ENCODE assay signal across 16 cellular contexts in the genomic region with DNA sequence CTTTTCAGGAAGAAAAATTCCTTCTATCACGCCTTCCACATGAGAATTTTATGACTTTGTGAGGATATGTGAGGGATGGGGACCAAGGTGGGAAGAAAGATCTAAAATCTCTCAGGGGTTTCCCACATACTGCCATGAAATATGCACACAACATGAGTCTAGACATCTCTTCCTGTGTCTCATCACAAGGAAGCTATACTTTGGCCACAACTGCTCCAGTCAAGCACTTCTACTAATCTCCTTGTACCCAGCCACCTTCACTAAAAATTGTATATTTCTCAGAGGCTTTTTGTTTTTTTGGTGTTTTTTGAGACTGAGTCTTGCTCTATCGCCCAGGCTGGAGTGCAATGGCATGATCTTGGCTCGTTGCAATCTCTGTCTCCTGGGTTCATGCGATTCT. TPM values are rescaled to one million over a fixed set of nuclear protein-coding genes. Genes with fewer than 3 reads are reported as not detected.
DNase-seq lines count a peak whose midpoint lies in the region; ATAC-seq and TF ChIP-seq lines count a peak whose summit lies in the region.
"Had no signal": no experiment of that assay in that cellular context is flagged by ENCODE, and none has a peak within 500 bp of the region (broad histone marks: within the 10 kb centered on the region; RNA-seq: fewer than 3 reads in every experiment).

No MANE protein-coding gene starts in this region.

- CTCF ChIA-PET in CD8-positive, alpha-beta T cell (lab: Charles Lee): interaction anchor here (0.6 to 1.1 kb wide), 3 partner anchors 30 to 190 kb away, joined by 3 to 5 read pairs (median 3); no protein-coding TSS in a partner anchor

- peak overlapping the region; percentile 66 for H3K4me3 Mint-ChIP-seq in CD8-positive, alpha-beta T cell
- peak overlapping the region in 3 of 4 donors; percentile 61 to 75 (median 67) for H3K4me3 Mint-ChIP-seq in IgD-negative memory B cell
- H3K4me3 Mint-ChIP-seq in activated T-helper 2 cell treated with anti-CD3 and anti-CD28 coated beads, Interferon-gamma antibody, Interleukin-2, Interleukin-4, amounts not matched to agents 10 μg/mL and 5 μg/mL and 100 μg/mL, durations not matched to agents 14 hours and 24 hours and 36 hours (ENCODE audit: low read depth): peak overlapping the region; percentile 1
- peak overlapping the region in 6 of 8 donors; percentile 0 to 63 (median 39) for H3K4me3 Mint-ChIP-seq in naive B cell

- no peak overlapping the region for H3K27ac ChIP-seq in CD8-positive, alpha-beta T cell (ENCODE audit: low read depth, low read length)
- no peak overlapping the region for H3K27ac ChIP-seq in aorta (ENCODE audit: low read depth in 1 of 2, low read length in 2 of 2)
- H3K27ac ChIP-seq: skin epidermis, tibial nerve had no signal

- no peaks in the 10 kb centered on the region for H3K27me3 ChIP-seq in CD8-positive, alpha-beta T cell (ENCODE audit: insufficient read depth, low read length)
- H3K27me3 ChIP-seq in aorta (ENCODE audit: control insufficient read depth in 1 of 2, insufficient read depth in 2 of 2, low read length in 1 of 2): no peaks in the 10 kb centered on the region
- H3K27me3 ChIP-seq: tibial nerve had no signal

- 94 to 95% methylated on average over 4 of the region's 4 CpGs for WGBS in aorta, 2 donors

- intact Hi-C loops in CD8-positive, alpha-beta T cell (cut with DNase I, micrococcal nuclease): loop anchor here (5.0 kb wide), 4 partner anchors 34 to 1044 kb away; a partner anchor contains a TSS
- intact Hi-C loops in activated T-helper 2 cell treated with anti-CD3 and anti-CD28 coated beads, Interferon-gamma antibody, Interleukin-2, Interleukin-4, amounts not matched to agents 10 μg/mL and 5 μg/mL and 100 μg/mL, durations not matched to agents 14 hours and 24 hours and 36 hours (cut with micrococcal nuclease): loop anchor here (5.0 kb wide), 4 partner anchors 34 to 919 kb away; a partner anchor contains a TSS
- intact Hi-C loops in aorta (cut with DNase I): loop anchor here in 1 of 2 donors (10.0 kb wide), 2 partner anchors 212 to 472 kb away; a partner anchor contains a TSS

- H3K4me3 ChIP-seq in CD8-positive, alpha-beta T cell (ENCODE audit: low read depth, low read length): no peak overlapping the region
- H3K4me3 ChIP-seq in aorta (ENCODE audit: low read length in 2 of 2): no peak overlapping the region
- H3K4me3 ChIP-seq: skin epidermis, tibial nerve had no signal

- H3K27ac Mint-ChIP-seq in CD8-positive, alpha-beta T cell: peak overlapping the region; percentile 67
- H3K27ac Mint-ChIP-seq in IgD-negative memory B cell: peak overlapping the region; percentile 9 to 76 (median 64)
- H3K27ac Mint-ChIP-seq in activated T-helper 2 cell treated with anti-CD3 and anti-CD28 coated beads, Interferon-gamma antibody, Interleukin-2, Interleukin-4, amounts not matched to agents 10 μg/mL and 5 μg/mL and 100 μg/mL, durations not matched to agents 14 hours and 24 hours and 36 hours: no peak overlapping the region
- H3K27ac Mint-ChIP-seq in naive B cell: peak overlapping the region in 5 of 6 donors; percentile 24 to 94 (median 63)

- H3K27me3 Mint-ChIP-seq in CD8-positive, alpha-beta T cell (ENCODE audit: low read depth): no peaks in the 10 kb centered on the region
- H3K27me3 Mint-ChIP-seq in IgD-negative memory B cell (no peaks in the 10 kb centered on the region), naive B cell (no peaks in the 10 kb centered on the region)
- no peaks in the 10 kb centered on the region for H3K27me3 Mint-ChIP-seq in activated T-helper 2 cell treated with anti-CD3 and anti-CD28 coated beads, Interferon-gamma antibody, Interleukin-2, Interleukin-4, amounts not matched to agents 10 μg/mL and 5 μg/mL and 100 μg/mL, durations not matched to agents 14 hours and 24 hours and 36 hours (ENCODE audit: low read depth)

- peaks cover 67% of the 10 kb centered on the region for H3K4me1 Mint-ChIP-seq in CD8-positive, alpha-beta T cell (ENCODE audit: low read depth)
- peaks cover 39 to 48% (median 47%) of the 10 kb centered on the region in 3 donors for H3K4me1 Mint-ChIP-seq in IgD-negative memory B cell
- peaks cover 40% of the 10 kb centered on the region for H3K4me1 Mint-ChIP-seq in activated T-helper 2 cell treated with anti-CD3 and anti-CD28 coated beads, Interferon-gamma antibody, Interleukin-2, Interleukin-4, amounts not matched to agents 10 μg/mL and 5 μg/mL and 100 μg/mL, durations not matched to agents 14 hours and 24 hours and 36 hours (ENCODE audit: low read depth)
- H3K4me1 Mint-ChIP-seq in naive B cell: peaks cover 47 to 84% (median 55%) of the 10 kb centered on the region in 3 donors

- POLR2A ChIA-PET in CD8-positive, alpha-beta T cell (lab: Charles Lee): interaction anchor here (0.5 kb wide), 1 partner anchor 48 kb away, joined by 3 read pairs; no protein-coding TSS in a partner anchor

- H3K4me1 ChIP-seq in CD8-positive, alpha-beta T cell (ENCODE audit: insufficient read depth, low read length): peaks cover 64% of the 10 kb centered on the region
- no peaks in the 10 kb centered on the region for H3K4me1 ChIP-seq in aorta (ENCODE audit: control insufficient read depth in 1 of 2, insufficient read depth in 2 of 2, low read length in 2 of 2)

- no peaks in the 10 kb centered on the region for H3K9me3 ChIP-seq in CD8-positive, alpha-beta T cell (ENCODE audit: low read length)
- no peaks in the 10 kb centered on the region for H3K9me3 ChIP-seq in aorta (ENCODE audit: control insufficient read depth, low read length)
- H3K9me3 ChIP-seq: tibial nerve had no signal

- ATAC-seq in CD8-positive, alpha-beta T cell: no peak
- peak in 1 of 2 donors; percentile 23 for ATAC-seq in naive B cell (ENCODE audit: low read depth in 2 of 2)
- ATAC-seq in HG03097 (IDR thresholded peaks at IDR 0.05; ENCODE audit: low FRiP score, unreplicated experiment): no peak
- ATAC-seq in GM21786 (IDR thresholded peaks at IDR 0.05; ENCODE audit: unreplicated experiment): no peak
- ATAC-seq in aorta (ENCODE audit: low FRiP score): no peak

- peaks cover 11% of the 10 kb centered on the region for H3K36me3 Mint-ChIP-seq in CD8-positive, alpha-beta T cell
- no peaks in the 10 kb centered on the region for H3K36me3 Mint-ChIP-seq in IgD-negative memory B cell
- peaks cover 22% of the 10 kb centered on the region for H3K36me3 Mint-ChIP-seq in activated T-helper 2 cell treated with anti-CD3 and anti-CD28 coated beads, Interferon-gamma antibody, Interleukin-2, Interleukin-4, amounts not matched to agents 10 μg/mL and 5 μg/mL and 100 μg/mL, durations not matched to agents 14 hours and 24 hours and 36 hours (ENCODE audit: low read depth)
- H3K36me3 Mint-ChIP-seq in naive B cell: no peaks in the 10 kb centered on the region

- DNase-seq in CD8-positive, alpha-beta T cell: no peak
- DNase-seq in activated T-helper 2 cell treated with anti-CD3 and anti-CD28 coated beads, Interferon-gamma antibody, Interleukin-2, Interleukin-4, amounts not matched to agents 10 μg/mL and 5 μg/mL and 100 μg/mL, durations not matched to agents 14 hours and 24 hours and 36 hours (ENCODE audit: low spot score): no peak
- peak; percentile 33 for DNase-seq in naive B cell
- DNase-seq in DMS79 treated with DMSO at 0.1 percent for 48 hours (lab: John Stamatoyannopoulos, UW): no peak
- no peak for DNase-seq in aorta
- DNase-seq: HCEC 1CT, hippocampal formation, NCI-H1417 treated with DMSO at 0.1 percent for 48 hours, NCI-H510A, nucleus accumbens, SHP77 treated with DMSO at 0.1 percent for 48 hours had no signal

- no peaks in the 10 kb centered on the region for H3K36me3 ChIP-seq in CD8-positive, alpha-beta T cell (ENCODE audit: insufficient read depth, low read length)
- H3K36me3 ChIP-seq in aorta (ENCODE audit: control insufficient read depth in 1 of 2, insufficient read depth in 2 of 2, low read length in 1 of 2): no peaks in the 10 kb centered on the region
- H3K36me3 ChIP-seq: tibial nerve had no signal

- no peak for TF ChIP-seq CTCF in CD8-positive, alpha-beta T cell (IDR thresholded peaks at IDR 0.05)

- no peaks in the 10 kb centered on the region for H3K9me3 Mint-ChIP-seq in CD8-positive, alpha-beta T cell
- H3K9me3 Mint-ChIP-seq in IgD-negative memory B cell (no peaks in the 10 kb centered on the region), naive B cell (no peaks in the 10 kb centered on the region)
- H3K9me3 Mint-ChIP-seq in activated T-helper 2 cell treated with anti-CD3 and anti-CD28 coated beads, Interferon-gamma antibody, Interleukin-2, Interleukin-4, amounts not matched to agents 10 μg/mL and 5 μg/mL and 100 μg/mL, durations not matched to agents 14 hours and 24 hours and 36 hours: no peaks in the 10 kb centered on the region

RNA-seq across cellular contexts. Expression of a gene that starts 3.2 kb away (rescaled TPM):
- 100 to 1,000 TPM; 112 to 115 TPM for total RNA-seq in CD8-positive, alpha-beta T cell
- 98.4 TPM for polyA plus RNA-seq in IgD-negative memory B cell
- total RNA-seq in activated T-helper 2 cell treated with anti-CD3 and anti-CD28 coated beads, Interferon-gamma antibody, Interleukin-2, Interleukin-4, amounts not matched to agents 10 μg/mL and 5 μg/mL and 100 μg/mL, durations not matched to agents 14 hours and 24 hours and 36 hours: 87.9 TPM in 2 replicates
- 100 to 1,000 TPM in 5 of 6 donors, 10 to 100 TPM in 1; 90.1 to 140 (median 118) TPM for polyA plus RNA-seq in naive B cell (ENCODE audit: low read depth in 6 of 6)
- 100 to 1,000 TPM in 1 of 2 donors, 10 to 100 TPM in 1; 77.8 to 100 TPM for total RNA-seq in aorta
- 10 to 100 TPM; 16.8 to 17.5 TPM for polyA plus RNA-seq in aorta

Comparison
In these comparisons a context has a peak if more than half of its experiments do, and no peak if none do; other contexts are left out.
1. H3K4me3 Mint-ChIP-seq: peak in every context shown above with its lines; median percentile 67 in IgD-negative memory B cell; 66 in CD8-positive, alpha-beta T cell; 39 in naive B cell; 1 in activated T-helper 2 cell treated with anti-CD3 and anti-CD28 coated beads, Interferon-gamma antibody, Interleukin-2, Interleukin-4, amounts not matched to agents 10 μg/mL and 5 μg/mL and 100 μg/mL, durations not matched to agents 14 hours and 24 hours and 36 hours.